22 cellular contexts compared by ENCODE assay signal in genomic region chr7:99864041-99864440, GRCh38. TPM values are rescaled to one million over a fixed set of nuclear protein-coding genes. Genes with fewer than 3 reads are reported as not detected.
"Had no signal": no experiment of that assay in that cellular context is flagged by ENCODE, and none has a peak within 500 bp of the region (broad histone marks: within the 10 kb centered on the region; RNA-seq: fewer than 3 reads in every experiment).

No MANE protein-coding gene starts in this region.

- H3K4me1 Mint-ChIP-seq: naive thymus-derived CD4-positive, alpha-beta T cell had no signal

- H3K9me3 ChIP-seq: colonic mucosa, thoracic aorta had no signal

- DNase-seq: activated CD4-positive, alpha-beta memory T cell treated with anti-CD3 and anti-CD28 coated beads for 36 hours; activated CD4-positive, CD25-positive, alpha-beta regulatory T cell treated with anti-CD3 and anti-CD28 coated beads, Interleukin-2, amount 50 U/mL, for 72 hours; activated effector memory CD4-positive, alpha-beta T cell treated with anti-CD3 and anti-CD28 coated beads, Interleukin-2, amount 50 U/mL, for 16 hours; activated T-cell treated with anti-CD3 and anti-CD28 coated beads, Interleukin-2, amount 50 U/mL, for 4 hours; amygdala; colonic mucosa; effector CD4-positive, alpha-beta T cell; hypothalamus; kidney glomerular epithelial cell; naive thymus-derived CD4-positive, alpha-beta T cell; retina; stimulated activated CD4-positive, alpha-beta T cell treated with anti-CD3 and anti-CD28 coated beads, Interleukin-15, amount 100 ng/mL, for 24 hours; stimulated activated CD4-positive, alpha-beta T cell treated with anti-CD3 and anti-CD28 coated beads, Interleukin-4, amount 100 ng/mL, for 24 hours; stomach; T-helper 9 cell had no signal

- ATAC-seq: activated naive CD4-positive, alpha-beta T cell treated with anti-CD3 and anti-CD28 coated beads, Interleukin-2, amount 50 U/mL, for 72 hours; activated T-cell treated with anti-CD3 and anti-CD28 coated beads, Interleukin-2, amount 50 U/mL, for 4 hours; naive thymus-derived CD4-positive, alpha-beta T cell had no signal

- H3K27ac ChIP-seq: colonic mucosa, epithelial cell of prostate, stomach, thoracic aorta had no signal

- H3K4me1 ChIP-seq: colonic mucosa, stomach had no signal

- H3K36me3 ChIP-seq: colonic mucosa, stomach, thoracic aorta had no signal

- H3K27me3 ChIP-seq: colonic mucosa, stomach had no signal

- H3K27ac Mint-ChIP-seq: activated CD4-positive, alpha-beta memory T cell treated with anti-CD3 and anti-CD28 coated beads for 36 hours; activated naive CD4-positive, alpha-beta T cell treated with anti-CD3 and anti-CD28 coated beads, Interleukin-2, amount 50 U/mL, for 72 hours; naive thymus-derived CD4-positive, alpha-beta T cell had no signal

- H3K36me3 Mint-ChIP-seq: activated CD4-positive, alpha-beta memory T cell treated with anti-CD3 and anti-CD28 coated beads for 36 hours; activated naive CD4-positive, alpha-beta T cell treated with anti-CD3 and anti-CD28 coated beads, Interleukin-2, amount 50 U/mL, for 72 hours had no signal

- H3K4me3 Mint-ChIP-seq: activated CD4-positive, alpha-beta memory T cell treated with anti-CD3 and anti-CD28 coated beads for 36 hours; activated T-cell treated with anti-CD3 and anti-CD28 coated beads, Interleukin-2, amount 50 U/mL, for 4 hours; naive thymus-derived CD4-positive, alpha-beta T cell had no signal

- H3K4me3 ChIP-seq: colonic mucosa, stomach, thoracic aorta had no signal

RNA-seq across cellular contexts. Expression of gene OR2AE1, which starts 12.8 kb away (rescaled TPM):
- total RNA-seq: activated CD4-positive, alpha-beta memory T cell treated with anti-CD3 and anti-CD28 coated beads for 36 hours; colonic mucosa; fibroblast of villous mesenchyme; skeletal muscle tissue; urinary bladder had no signal

RNA-seq across cellular contexts. Expression of gene CYP3A43, which starts 36.2 kb away (rescaled TPM):
- total RNA-seq: activated CD4-positive, alpha-beta memory T cell treated with anti-CD3 and anti-CD28 coated beads for 36 hours; activated naive CD4-positive, alpha-beta T cell treated with anti-CD3 and anti-CD28 coated beads, Interleukin-2, amount 50 U/mL, for 72 hours; activated T-cell treated with anti-CD3 and anti-CD28 coated beads, Interleukin-2, amount 50 U/mL, for 4 hours; colonic mucosa; fibroblast of villous mesenchyme; lower leg skin; skeletal muscle tissue; stomach; urinary bladder had no signal
